Comparison of ENCODE assay signal across 19 cellular contexts in genomic region chr21:38384246-38384576, GRCh38.
"Had no signal": no experiment of that assay in that cellular context is flagged by ENCODE, and none has a peak within 500 bp of the region (broad histone marks: within the 10 kb centered on the region; RNA-seq: fewer than 3 reads in every experiment).

No MANE protein-coding gene starts in this region.

- H3K4me1 ChIP-seq: right atrium auricular region had no signal

- H3K9me3 ChIP-seq: esophagus squamous epithelium, heart right ventricle, right atrium auricular region had no signal

- H3K27ac ChIP-seq: right atrium auricular region had no signal

- H3K4me3 ChIP-seq: esophagus squamous epithelium, right atrium auricular region had no signal

- DNase-seq: activated CD4-positive, alpha-beta memory T cell treated with anti-CD3 and anti-CD28 coated beads for 36 hours; activated CD4-positive, alpha-beta T cell treated with anti-CD3 and anti-CD28 coated beads, Interleukin-2, amount 10 ng/mL, durations not matched to agents 24 days and 14 days; activated CD4-positive, CD25-positive, alpha-beta regulatory T cell treated with anti-CD3 and anti-CD28 coated beads, Interleukin-2, amount 50 U/mL, for 72 hours; activated CD8-positive, alpha-beta memory T cell treated with anti-CD3 and anti-CD28 coated beads, Interleukin-2, amount 50 U/mL, for 4 hours; activated gamma-delta T cell; activated naive CD4-positive, alpha-beta T cell treated with anti-CD3 and anti-CD28 coated beads, Interleukin-2, amount 10 ng/mL, durations not matched to agents 7 days and 5 days; activated T-cell treated with anti-CD3 and anti-CD28 coated beads, Interleukin-2, amount 50 U/mL, for 24 hours; amniotic stem cell; dermis blood vessel endothelial cell; effector CD4-positive, alpha-beta T cell; esophagus squamous epithelium; foreskin melanocyte; heart right ventricle; naive thymus-derived CD4-positive, alpha-beta T cell; occipital lobe; stimulated activated CD4-positive, alpha-beta T cell treated with anti-CD3 and anti-CD28 coated beads, Interleukin-12 subunit alpha, Interleukin-12 subunit beta, amount 100 ng/mL, for 4 hours; stimulated activated CD4-positive, alpha-beta T cell treated with anti-CD3 and anti-CD28 coated beads, Interleukin-4, amount 100 ng/mL, for 1 hour; T-cell had no signal

- H3K27me3 ChIP-seq: esophagus squamous epithelium, heart right ventricle, right atrium auricular region had no signal

- H3K36me3 ChIP-seq: right atrium auricular region had no signal
